Comparison of ENCODE assay signal across 9 cellular contexts in genomic region chr1:234543442-234544093, GRCh38.
DNase-seq lines count a peak whose midpoint lies in the region; ATAC-seq and TF ChIP-seq lines count a peak whose summit lies in the region.
"Had no signal": no experiment of that assay in that cellular context is flagged by ENCODE, and none has a peak within 500 bp of the region (broad histone marks: within the 10 kb centered on the region; RNA-seq: fewer than 3 reads in every experiment).

No MANE protein-coding gene starts in this region.

- peak overlapping the region; percentile 36 for H3K27ac Mint-ChIP-seq in activated naive CD8-positive, alpha-beta T cell
- H3K27ac Mint-ChIP-seq: activated CD8-positive, alpha-beta memory T cell treated with anti-CD3 and anti-CD28 coated beads, Interleukin-2, amount 10 ng/mL, durations not matched to agents 7 days and 5 days had no signal

- WGBS in GM23248 (ENCODE audit: low coverage in 1 of 2, low lambda C conversion rate in 2 of 2, missing lambda C conversion rate in 2 of 2), 2 experiments = 74 to 79% methylated on average over 8 of the region's 8 CpGs
- WGBS in right cardiac atrium = 47% methylated on average over 8 of the region's 8 CpGs

- peak overlapping the region; percentile 25 for H3K9ac ChIP-seq in GM23248

- H3F3A ChIP-seq in GM23248 (ENCODE audit: insufficient read depth) = peaks cover 17% of the 10 kb centered on the region

- no peak overlapping the region for H3K4me3 ChIP-seq in GM23248
- H3K4me3 ChIP-seq in right cardiac atrium (ENCODE audit: low read length) = no peak overlapping the region
- no peak overlapping the region for H3K4me3 ChIP-seq in gastrocnemius medialis

- no peaks in the 10 kb centered on the region for H3K36me3 Mint-ChIP-seq in activated naive CD8-positive, alpha-beta T cell
- H3K36me3 Mint-ChIP-seq: activated CD8-positive, alpha-beta memory T cell treated with anti-CD3 and anti-CD28 coated beads, Interleukin-2, amount 10 ng/mL, durations not matched to agents 7 days and 5 days had no signal

- H3K9me3 ChIP-seq in GM23248 (ENCODE audit: low read depth) (no peaks in the 10 kb centered on the region), right cardiac atrium (ENCODE audit: control insufficient read depth, low read length) (no peaks in the 10 kb centered on the region), gastrocnemius medialis (no peaks in the 10 kb centered on the region)

- intact Hi-C loops in right cardiac atrium (cut with DNase I) = loop anchor here in 1 of 4 donors (5.0 kb wide), 1 partner anchor 39 kb away; no protein-coding TSS in a partner anchor
- intact Hi-C loops in gastrocnemius medialis (cut with DNase I; ENCODE audit: low total_unique reads) = loop anchor here (1.0 to 2.0 kb wide), 2 partner anchors 39 to 45 kb away; no protein-coding TSS in a partner anchor

- DNase-seq in GM23248 = no peak
- peak in 1 of 3 donors; percentile 68 for DNase-seq in right cardiac atrium
- peak in 1 of 2 donors; percentile 69 for DNase-seq in gastrocnemius medialis
- no peak for DNase-seq in activated T-cell treated with anti-CD3 and anti-CD28 coated beads for 4 hours
- DNase-seq in NCI-H128 (lab: John Stamatoyannopoulos, UW; ENCODE audit: unreplicated experiment) = no peak
- DNase-seq: activated CD8-positive, alpha-beta memory T cell treated with anti-CD3 and anti-CD28 coated beads, Interleukin-2, amount 10 ng/mL, durations not matched to agents 7 days and 5 days had no signal

- H3K36me3 ChIP-seq in GM23248 (ENCODE audit: low read depth) = no peaks in the 10 kb centered on the region
- no peaks in the 10 kb centered on the region for H3K36me3 ChIP-seq in gastrocnemius medialis

- H3K4me2 ChIP-seq in GM23248 (ENCODE audit: unreplicated experiment) = no peak overlapping the region

- H3K4me1 Mint-ChIP-seq in activated naive CD8-positive, alpha-beta T cell (ENCODE audit: low read depth) = peaks cover 21% of the 10 kb centered on the region

- peak in 1 of 5 experiments; percentile 15 for TF ChIP-seq CTCF in gastrocnemius medialis (IDR thresholded peaks at IDR 0.05 in 4 of 5, conservative IDR thresholded peaks at IDR 0.05 in 1 of 5)

- H3K27ac ChIP-seq in GM23248 = peak overlapping the region; percentile 54
- H3K27ac ChIP-seq in right cardiac atrium (ENCODE audit: low read length) = peak overlapping the region; percentile 96
- H3K27ac ChIP-seq in gastrocnemius medialis = peak overlapping the region; percentile 93 to 100 (median 98)

- no peaks in the 10 kb centered on the region for H3K27me3 ChIP-seq in GM23248 (replicated peaks; ENCODE audit: insufficient read depth)
- H3K27me3 ChIP-seq in right cardiac atrium (ENCODE audit: control insufficient read depth, insufficient read depth) = no peaks in the 10 kb centered on the region
- no peaks in the 10 kb centered on the region for H3K27me3 ChIP-seq in gastrocnemius medialis

- in situ Hi-C loops in GM23248 (cut with MboI) = no loop called here
- in situ Hi-C loops in gastrocnemius medialis (cut with MboI; ENCODE audit: low sequenced_read_pairs in 4 of 4) = no loop called here

- H4K20me1 ChIP-seq in GM23248 (ENCODE audit: insufficient read depth) = no peaks in the 10 kb centered on the region

- H3K4me3 Mint-ChIP-seq in activated naive CD8-positive, alpha-beta T cell = no peak overlapping the region
- H3K4me3 Mint-ChIP-seq: activated CD8-positive, alpha-beta memory T cell treated with anti-CD3 and anti-CD28 coated beads, Interleukin-2, amount 10 ng/mL, durations not matched to agents 7 days and 5 days had no signal

- peaks cover 7% of the 10 kb centered on the region for H3K4me1 ChIP-seq in GM23248 (ENCODE audit: insufficient read depth)
- peaks cover 19% of the 10 kb centered on the region for H3K4me1 ChIP-seq in right cardiac atrium (ENCODE audit: control insufficient read depth, insufficient read depth, low read length)
- H3K4me1 ChIP-seq in gastrocnemius medialis = peaks cover 71 to 79% of the 10 kb centered on the region in 2 donors

- H3K27me3 Mint-ChIP-seq in activated naive CD8-positive, alpha-beta T cell = no peaks in the 10 kb centered on the region

- ATAC-seq in right cardiac atrium = peak; percentile 54 to 58
- ATAC-seq in gastrocnemius medialis = peak; percentile 32 to 51
- no peak for ATAC-seq in GM21825 (IDR thresholded peaks at IDR 0.05; ENCODE audit: unreplicated experiment)
- ATAC-seq in HG03342 (IDR thresholded peaks at IDR 0.05; ENCODE audit: unreplicated experiment) = no peak

- H3K9me3 Mint-ChIP-seq in activated naive CD8-positive, alpha-beta T cell (ENCODE audit: low read depth) = no peaks in the 10 kb centered on the region

- H3K9me2 ChIP-seq in GM23248 (ENCODE audit: insufficient read depth) = no peaks in the 10 kb centered on the region

- peak in 1 of 2 donors; percentile 28 for TF ChIP-seq POLR2A in gastrocnemius medialis (IDR thresholded peaks at IDR 0.05)

- H2AFZ ChIP-seq in GM23248 = no peak overlapping the region

- H3K79me2 ChIP-seq in GM23248 (ENCODE audit: insufficient read depth) = no peaks in the 10 kb centered on the region

Comparison
In these comparisons a context has a peak if more than half of its experiments do, and no peak if none do; other contexts are left out.
1. ATAC-seq: peak in right cardiac atrium (2 of 2) and gastrocnemius medialis (2 of 2); none in GM21825 (single experiment) and HG03342 (single experiment).
2. Peak in every context shown above with its lines, with median percentiles within 50 percentile points of each other: H3K27ac ChIP-seq.